In the genomic region with DNA sequence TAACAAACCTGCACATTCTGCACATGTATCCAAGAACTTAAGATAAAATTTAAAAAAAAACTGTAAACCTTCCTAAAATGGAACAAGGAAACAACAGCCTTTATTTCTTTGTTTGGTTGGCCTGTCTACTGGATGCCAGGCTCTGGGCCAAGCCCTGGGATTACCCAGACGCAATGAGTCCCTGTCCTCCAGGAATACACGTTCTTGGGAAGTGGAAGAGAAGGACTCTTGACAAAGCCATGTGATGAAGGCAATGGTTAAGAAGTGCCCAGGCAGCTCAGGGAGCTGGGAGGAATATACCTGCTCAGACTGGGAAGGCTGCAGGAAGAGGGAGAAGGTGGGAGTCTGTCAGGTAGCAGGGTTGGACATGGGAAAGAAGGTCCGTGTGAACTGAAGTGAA, we compare ENCODE assay signal across 18 cellular contexts.
DNase-seq lines count a peak whose midpoint lies in the region; ATAC-seq and TF ChIP-seq lines count a peak whose summit lies in the region.
"Had no signal": no experiment of that assay in that cellular context is flagged by ENCODE, and none has a peak within 500 bp of the region (broad histone marks: within the 10 kb centered on the region; RNA-seq: fewer than 3 reads in every experiment).

No MANE protein-coding gene starts in this region.

- H3K27me3 ChIP-seq in mammary epithelial cell (ENCODE audit: insufficient read depth, low read length) (no peaks in the 10 kb centered on the region), left lung (no peaks in the 10 kb centered on the region), thyroid gland (no peaks in the 10 kb centered on the region), right cardiac atrium (ENCODE audit: control insufficient read depth, insufficient read depth) (no peaks in the 10 kb centered on the region)

- no peak overlapping the region for H3K4me3 ChIP-seq in mammary epithelial cell (replicated peaks in 1 of 3; ENCODE audit: insufficient read depth in 1 of 3, low read depth in 2 of 3, low read length in 3 of 3)
- no peak overlapping the region for H3K4me3 ChIP-seq in left lung
- no peak overlapping the region for H3K4me3 ChIP-seq in thyroid gland (replicated peaks in 1 of 3)
- H3K4me3 ChIP-seq in right cardiac atrium (ENCODE audit: low read length) = no peak overlapping the region
- H3K4me3 ChIP-seq: GM23338 had no signal

- peaks cover 22% of the 10 kb centered on the region for H3K27me3 Mint-ChIP-seq in MCF 10A (ENCODE audit: insufficient read depth, unreplicated experiment)

- in situ Hi-C loops in mammary epithelial cell (cut with MboI; ENCODE audit: low sequenced_read_pairs in 2 of 2) = no loop called here

- no peak overlapping the region for H3K27ac ChIP-seq in mammary epithelial cell (ENCODE audit: insufficient read depth, low read depth, low read length)
- H3K27ac ChIP-seq in left lung = no peak overlapping the region
- no peak overlapping the region for H3K27ac ChIP-seq in thyroid gland
- no peak overlapping the region for H3K27ac ChIP-seq in right cardiac atrium (ENCODE audit: low read length)
- H3K27ac ChIP-seq: HL-60 had no signal

- H3K9me3 Mint-ChIP-seq in MCF 10A (ENCODE audit: unreplicated experiment) = peaks cover 6% of the 10 kb centered on the region
- H3K9me3 Mint-ChIP-seq: CD8-positive, alpha-beta memory T cell had no signal

- 39% methylated on average over 3 of the region's 3 CpGs for WGBS in mammary epithelial cell (ENCODE audit: low coverage, missing lambda C conversion rate)
- WGBS in thyroid gland, 2 donors = 32 to 36% methylated on average over 3 of the region's 3 CpGs
- WGBS in right cardiac atrium = 56% methylated on average over 3 of the region's 3 CpGs

- H3K9ac ChIP-seq in mammary epithelial cell (ENCODE audit: insufficient read depth, low read length) = no peak overlapping the region

- no peaks in the 10 kb centered on the region for H3K36me3 Mint-ChIP-seq in MCF 10A (ENCODE audit: insufficient read depth, unreplicated experiment)
- H3K36me3 Mint-ChIP-seq: CD4-positive, CD25-positive, alpha-beta regulatory T cell; CD8-positive, alpha-beta memory T cell had no signal

- CTCF ChIA-PET in MCF 10A (lab: Yijun Ruan, JAX) = no interaction called here
- CTCF ChIA-PET in mammary epithelial cell (lab: Charles Lee; ENCODE audit: low non-redundant PET) = no interaction called here

- TF ChIP-seq POLR2A in thyroid gland (IDR thresholded peaks at IDR 0.05) = no peak

- no peak overlapping the region for H2AFZ ChIP-seq in mammary epithelial cell (ENCODE audit: low read depth, low read length)
- H2AFZ ChIP-seq: GM23338 had no signal

- H3K36me3 ChIP-seq in mammary epithelial cell (ENCODE audit: insufficient read depth, low read length) = no peaks in the 10 kb centered on the region
- H3K36me3 ChIP-seq in left lung = no peaks in the 10 kb centered on the region
- H3K36me3 ChIP-seq in thyroid gland = no peaks in the 10 kb centered on the region
- H3K36me3 ChIP-seq: BE2C had no signal

- DNase-seq in MCF 10A (ENCODE audit: unreplicated experiment) (no peak), mammary epithelial cell (no peak), left lung (no peak), thyroid gland (peak; percentile 53 to 64), right cardiac atrium (no peak), OCI-M2 (lab: John Stamatoyannopoulos, UW; ENCODE audit: unreplicated experiment) (no peak)
- DNase-seq: BE2C; CD4-positive, CD25-positive, alpha-beta regulatory T cell; CD8-positive, alpha-beta memory T cell; COR-L47; DMS 273 treated with DMSO at 0.1 percent for 48 hours; DMS53; GDM1; HFFc6; IMR-90 had no signal

- TF ChIP-seq CTCF in MCF 10A (IDR thresholded peaks at IDR 0.05; ENCODE audit: unreplicated experiment) (no peak), mammary epithelial cell (conservative IDR thresholded peaks at IDR 0.05 in 1 of 2, IDR thresholded peaks at IDR 0.05 in 1 of 2; ENCODE audit: extremely low read depth in 1 of 2, insufficient read depth in 1 of 2, low read depth in 1 of 2, low read length in 2 of 2) (no peak), left lung (IDR thresholded peaks at IDR 0.05) (no peak), thyroid gland (IDR thresholded peaks at IDR 0.05) (no peak)

- ATAC-seq in left lung = peak; percentile 87
- no peak for ATAC-seq in right cardiac atrium
- ATAC-seq: GM23338, HCT116 had no signal

- H3K4me3 Mint-ChIP-seq in MCF 10A (ENCODE audit: unreplicated experiment) = no peak overlapping the region
- H3K4me3 Mint-ChIP-seq: CD4-positive, CD25-positive, alpha-beta regulatory T cell; CD8-positive, alpha-beta memory T cell; GM23338; HFFc6 had no signal

- POLR2A ChIA-PET in MCF 10A (lab: Yijun Ruan, JAX) = interaction anchor here (1.2 kb wide), 1 partner anchor 121 kb away, joined by 4 read pairs; no protein-coding TSS in a partner anchor

- dilution Hi-C loops in mammary epithelial cell (cut with HindIII; ENCODE audit: low sequenced_read_pairs) = no loop called here

- no peaks in the 10 kb centered on the region for H3K4me1 Mint-ChIP-seq in MCF 10A (ENCODE audit: insufficient read depth, unreplicated experiment)
- H3K4me1 Mint-ChIP-seq: CD4-positive, CD25-positive, alpha-beta regulatory T cell had no signal

- H3K4me1 ChIP-seq in mammary epithelial cell (ENCODE audit: insufficient read depth, low read length) (no peaks in the 10 kb centered on the region), left lung (no peaks in the 10 kb centered on the region), thyroid gland (no peaks in the 10 kb centered on the region), right cardiac atrium (ENCODE audit: control insufficient read depth, insufficient read depth, low read length) (peaks cover 12% of the 10 kb centered on the region)
- H3K4me1 ChIP-seq: BE2C had no signal

- H3K27ac Mint-ChIP-seq in MCF 10A (ENCODE audit: low read depth, unreplicated experiment) = peak overlapping the region; percentile 2
- H3K27ac Mint-ChIP-seq: CD4-positive, CD25-positive, alpha-beta regulatory T cell; CD8-positive, alpha-beta memory T cell; GM23338; HFFc6 had no signal

- no peaks in the 10 kb centered on the region for H4K20me1 ChIP-seq in mammary epithelial cell (ENCODE audit: insufficient read depth, low read length)

- no TSS peak for BruUV-seq in MCF 10A (replicated peaks; lab: Mats Ljungman, UMichigan)
- BruUV-seq in mammary epithelial cell (replicated peaks; lab: Mats Ljungman, UMichigan) = no TSS peak

- H3K79me2 ChIP-seq in mammary epithelial cell (ENCODE audit: insufficient read depth, low read length) = no peaks in the 10 kb centered on the region

- H3K4me2 ChIP-seq in mammary epithelial cell (ENCODE audit: insufficient read depth, low read depth, low read length) = no peak overlapping the region
- H3K4me2 ChIP-seq: GM23338 had no signal

- intact Hi-C loops in MCF 10A (cut with micrococcal nuclease) = no loop called here
- intact Hi-C loops in mammary epithelial cell (cut with micrococcal nuclease) = no loop called here
- intact Hi-C loops in left lung (cut with DNase I) = no loop called here
- intact Hi-C loops in thyroid gland (cut with DNase I) = no loop called here
- intact Hi-C loops in right cardiac atrium (cut with DNase I) = no loop called here

- H3K9me3 ChIP-seq in mammary epithelial cell (replicated peaks; ENCODE audit: insufficient read depth, low read length) (no peaks in the 10 kb centered on the region), left lung (no peaks in the 10 kb centered on the region), thyroid gland (no peaks in the 10 kb centered on the region), right cardiac atrium (ENCODE audit: control insufficient read depth, low read length) (no peaks in the 10 kb centered on the region)
- H3K9me3 ChIP-seq: BE2C had no signal

Comparison
In these comparisons a context has a peak if more than half of its experiments do, and no peak if none do; other contexts are left out.
1. DNase-seq: peak in thyroid gland (2 of 2); none in MCF 10A (single experiment), mammary epithelial cell (single experiment), left lung (0 of 2), right cardiac atrium (0 of 3) and OCI-M2 (single experiment).